9 cellular contexts compared by ENCODE assay signal in genomic region chr1:55257958-55258357, GRCh38. TPM values are rescaled to one million over a fixed set of nuclear protein-coding genes. Genes with fewer than 3 reads are reported as not detected.
DNase-seq lines count a peak whose midpoint lies in the region; ATAC-seq and TF ChIP-seq lines count a peak whose summit lies in the region.
"Had no signal": no experiment of that assay in that cellular context is flagged by ENCODE, and none has a peak within 500 bp of the region (broad histone marks: within the 10 kb centered on the region; RNA-seq: fewer than 3 reads in every experiment).

No MANE protein-coding gene starts in this region.

- peaks cover 0 to under 1% of the 10 kb centered on the region in 2 donors for H3K4me1 ChIP-seq in neuronal stem cell (ENCODE audit: control insufficient read depth in 2 of 2, insufficient read depth in 1 of 2, low read depth in 1 of 2, low read length in 2 of 2)

- H3K27me3 ChIP-seq in neuronal stem cell (ENCODE audit: control insufficient read depth in 3 of 3, insufficient read depth in 3 of 3, low read depth in 1 of 3, low read length in 3 of 3) = peaks cover 0 to 17% (median 0%) of the 10 kb centered on the region in 3 experiments

- WGBS in neuronal stem cell (ENCODE audit: extremely low coverage in 2 of 2, insufficient read length in 2 of 2, insufficient replicate concordance in 1 of 2), 2 donors = no CpG with 5 or more reads among the region's 3 CpGs

- no peak overlapping the region for H2BK5ac ChIP-seq in neuronal stem cell (ENCODE audit: low read length)

- no peak overlapping the region for H2BK12ac ChIP-seq in neuronal stem cell (ENCODE audit: low read length)

- TF ChIP-seq CTCF in Calu3 (IDR thresholded peaks at IDR 0.05; ENCODE audit: unreplicated experiment) = no peak

- H3K36me3 ChIP-seq in neuronal stem cell (replicated peaks in 1 of 2; ENCODE audit: control insufficient read depth in 2 of 2, insufficient read depth in 2 of 2, low read length in 2 of 2) = no peaks in the 10 kb centered on the region

- no peak overlapping the region for H4K8ac ChIP-seq in neuronal stem cell (ENCODE audit: low read depth, low read length)

- ATAC-seq in GM19372 (IDR thresholded peaks at IDR 0.05; ENCODE audit: low read depth, unreplicated experiment) (peak; percentile 64), HG03469 (IDR thresholded peaks at IDR 0.05; ENCODE audit: unreplicated experiment) (peak; percentile 45)

- no TSS peak for BruUV-seq in Calu3 (replicated peaks; lab: Mats Ljungman, UMichigan)

- no peak overlapping the region for H3K14ac ChIP-seq in neuronal stem cell (ENCODE audit: low read length)

- H3K27me3 Mint-ChIP-seq in Calu3 (ENCODE audit: unreplicated experiment) = peaks cover 15% of the 10 kb centered on the region

- H3K4ac ChIP-seq in neuronal stem cell (ENCODE audit: low read length) = no peak overlapping the region

- no peaks in the 10 kb centered on the region for H3K4me1 Mint-ChIP-seq in Calu3 (ENCODE audit: low read depth, unreplicated experiment)

- H3K9me3 ChIP-seq in neuronal stem cell (replicated peaks in 1 of 2; ENCODE audit: control insufficient read depth in 2 of 2, insufficient read depth in 1 of 2, low read depth in 1 of 2, low read length in 2 of 2) = no peaks in the 10 kb centered on the region

- CTCF ChIA-PET in Calu3 (lab: Charles Lee) = no interaction called here

- no peak overlapping the region for H3K18ac ChIP-seq in neuronal stem cell (ENCODE audit: low read length)

- intact Hi-C loops in Calu3 (cut with micrococcal nuclease; ENCODE audit: unreplicated experiment) = no loop called here

- H3K36me3 Mint-ChIP-seq in Calu3 (ENCODE audit: insufficient read depth, unreplicated experiment) = no peaks in the 10 kb centered on the region

- no peaks in the 10 kb centered on the region for H3K9me3 Mint-ChIP-seq in Calu3 (ENCODE audit: low read depth, unreplicated experiment)

- no peak overlapping the region for H2BK120ac ChIP-seq in neuronal stem cell (ENCODE audit: low read depth, low read length)

- H2AK5ac ChIP-seq in neuronal stem cell (ENCODE audit: low read depth, low read length) = no peak overlapping the region

- H2AFZ ChIP-seq in neuronal stem cell (ENCODE audit: low read length) = no peak overlapping the region

- H3K4me3 Mint-ChIP-seq in Calu3 (ENCODE audit: low read depth, unreplicated experiment) = no peak overlapping the region

- H2BK15ac ChIP-seq in neuronal stem cell (ENCODE audit: low read length) = no peak overlapping the region

- no peaks in the 10 kb centered on the region for H3K79me1 ChIP-seq in neuronal stem cell (ENCODE audit: low read depth, low read length)

- H3K27ac Mint-ChIP-seq in Calu3 (ENCODE audit: unreplicated experiment) = no peak overlapping the region

- no peak overlapping the region for H3K9ac ChIP-seq in neuronal stem cell (ENCODE audit: low read depth, low read length, poor library complexity)

- H3K4me3 ChIP-seq in neuronal stem cell (ENCODE audit: low read length in 2 of 2) = no peak overlapping the region

- H3K23ac ChIP-seq in neuronal stem cell (ENCODE audit: low read depth, low read length, poor library complexity) = no peak overlapping the region

- no peak overlapping the region for H4K91ac ChIP-seq in neuronal stem cell (ENCODE audit: low read depth, low read length, poor library complexity)

- no peak overlapping the region for H3K27ac ChIP-seq in neuronal stem cell (replicated peaks; ENCODE audit: low read length)
- no peak overlapping the region for H3K27ac ChIP-seq in substantia nigra (ENCODE audit: low read depth, low read length, poor library complexity, severe bottlenecking)

- DNase-seq in activated T-cell treated with anti-CD3 and anti-CD28 coated beads for 4 hours (peak; percentile 14), neuronal stem cell (ENCODE audit: low spot score) (no peak), Calu3 (no peak), substantia nigra (lab: John Stamatoyannopoulos, UW) (no peak), NOMO-1 treated with dmso at 0.1 percent for 144 hours (lab: John Stamatoyannopoulos, UW; ENCODE audit: unreplicated experiment) (no peak)
- peak; percentile 15 to 33 for DNase-seq in stimulated activated CD8-positive, alpha-beta memory T cell treated with anti-CD3 and anti-CD28 coated beads, Interleukin-4, amount 100 ng/mL, for 1 hour (ENCODE audit: low read depth in 2 of 2, low spot score in 1 of 2)
- DNase-seq: caudate nucleus had no signal

- H3K4me2 ChIP-seq in neuronal stem cell (ENCODE audit: insufficient read depth, low read length, poor library complexity, severe bottlenecking) = no peak overlapping the region

RNA-seq across cellular contexts. Expression of gene USP24, which starts 42.8 kb away (rescaled TPM):
- 11.9 TPM for polyA plus RNA-seq in neuronal stem cell (2013, experiment 1 of 2)
- polyA plus RNA-seq in neuronal stem cell (2013, experiment 2 of 2) = 11.3 TPM
- total RNA-seq in Calu3 (2022) = 40.3 and 45.3 TPM in 2 replicates

Comparison
In these comparisons a context has a peak if more than half of its experiments do, and no peak if none do; other contexts are left out.
1. DNase-seq: peak in activated T-cell treated with anti-CD3 and anti-CD28 coated beads for 4 hours (single experiment) and stimulated activated CD8-positive, alpha-beta memory T cell treated with anti-CD3 and anti-CD28 coated beads, Interleukin-4, amount 100 ng/mL, for 1 hour (2 of 2); none in neuronal stem cell (single experiment), Calu3 (single experiment), substantia nigra (0 of 49) and NOMO-1 treated with dmso at 0.1 percent for 144 hours (single experiment).